Comparison of ENCODE assay signal across 28 cellular contexts in genomic region chr15:67296188-67296587, GRCh38. TPM values are rescaled to one million over a fixed set of nuclear protein-coding genes. Genes with fewer than 3 reads are reported as not detected.
DNase-seq lines count a peak whose midpoint lies in the region; ATAC-seq, FAIRE-seq and TF ChIP-seq lines count a peak whose summit lies in the region.
"Had no signal": no experiment of that assay in that cellular context is flagged by ENCODE, and none has a peak within 500 bp of the region (broad histone marks: within the 10 kb centered on the region; RNA-seq: fewer than 3 reads in every experiment).

No MANE protein-coding gene starts in this region.

- intact Hi-C loops in testis (cut with DNase I; ENCODE audit: low total_unique reads) = no loop called here

- no peaks in the 10 kb centered on the region for H3K23me2 ChIP-seq in H1 (ENCODE audit: low read depth, low read length)

- no peak overlapping the region for H3K4ac ChIP-seq in H1 (replicated peaks; ENCODE audit: insufficient read length, low read depth, low read length)
- H3K4ac ChIP-seq in mesenchymal stem cell (ENCODE audit: low read depth in 1 of 2, low read length in 2 of 2) = no peak overlapping the region

- H4K8ac ChIP-seq in H1 (ENCODE audit: extremely low read depth, insufficient read depth, low read length) (no peak overlapping the region), mesenchymal stem cell (ENCODE audit: low read length) (peak overlapping the region; percentile 27)

- FAIRE-seq in H1 (lab: Jason Lieb, UNC) = peak; percentile 13

- no peak overlapping the region for H3K18ac ChIP-seq in H1 (ENCODE audit: extremely low read depth, low read length)
- no peak overlapping the region for H3K18ac ChIP-seq in mesenchymal stem cell (ENCODE audit: low read depth in 1 of 2, low read length in 2 of 2)

- no peaks in the 10 kb centered on the region for H3K27me3 ChIP-seq in H1 (replicated peaks in 1 of 4; ENCODE audit: control insufficient read depth in 3 of 4, extremely low read depth in 1 of 4, insufficient read depth in 3 of 4, low read length in 3 of 4)
- no peaks in the 10 kb centered on the region for H3K27me3 ChIP-seq in mesenchymal stem cell (ENCODE audit: control insufficient read depth in 1 of 2, insufficient read depth in 1 of 2, low read length in 2 of 2)
- no peaks in the 10 kb centered on the region for H3K27me3 ChIP-seq in testis
- H3K27me3 ChIP-seq: ascending aorta, heart right ventricle, MG63, upper lobe of left lung had no signal

- H2BK5ac ChIP-seq in H1 (ENCODE audit: low read depth, low read length) (no peak overlapping the region), mesenchymal stem cell (ENCODE audit: low read depth, low read length, poor library complexity, severe bottlenecking) (no peak overlapping the region)

- H2AFZ ChIP-seq in H1 (ENCODE audit: low read length) (peak overlapping the region; percentile 40; the same call in 1 of the 2 replicates), mesenchymal stem cell (ENCODE audit: low read depth, low read length) (no peak overlapping the region)

- CTCF ChIA-PET in H1 (lab: Charles Lee; ENCODE audit: partially characterized antibody) = interaction anchor here (0.6 to 12.4 kb wide), 4 partner anchors 12 to 541 kb away, joined by 3 to 125 read pairs (median 4); no protein-coding TSS in a partner anchor

- H2BK120ac ChIP-seq in H1 (replicated peaks; ENCODE audit: low read depth, low read length) (no peak overlapping the region), mesenchymal stem cell (ENCODE audit: low read depth, low read length) (no peak overlapping the region)

- peak; percentile 55 for DNase-seq in ELF-1 (ENCODE audit: low read depth, low spot score)
- peak; percentile 5 for DNase-seq in HT-29 (ENCODE audit: low spot score)
- no peak for DNase-seq in H1 (ENCODE audit: low read depth in 1 of 2, low spot score in 2 of 2)
- DNase-seq in mesenchymal stem cell = no peak
- no peak for DNase-seq in H4 (ENCODE audit: low spot score)
- no peak for DNase-seq in testis
- no peak for DNase-seq in activated CD4-positive, alpha-beta T cell treated with anti-CD3 and anti-CD28 coated beads, Interleukin-2, amount 50 U/mL, for 1 hour
- DNase-seq: activated CD8-positive, alpha-beta memory T cell treated with anti-CD3 and anti-CD28 coated beads for 24 hours; activated effector memory CD4-positive, alpha-beta T cell treated with Interleukin-2 at 50 U/mL for 16 hours; activated naive CD8-positive, alpha-beta T cell treated with anti-CD3 and anti-CD28 coated beads for 36 hours; C1 segment of cervical spinal cord; COR-L47; cortex of kidney; foreskin fibroblast; heart right ventricle; MG63; mucosa of descending colon; NCI-H2081; NCI-H2227 treated with DMSO at 0.1 percent for 48 hours; OCI-M1; right cardiac atrium; SK-N-SH; stimulated activated CD4-positive, alpha-beta T cell treated with anti-CD3 and anti-CD28 coated beads, Interleukin-4, amount 100 ng/mL, for 1 hour; upper lobe of left lung had no signal

- TF ChIP-seq POLR2A in H1 (IDR thresholded peaks at IDR 0.05; ENCODE audit: control extremely low read depth in 1 of 2, low read depth in 2 of 2, low read length in 2 of 2) = no peak
- TF ChIP-seq POLR2A in testis (IDR thresholded peaks at IDR 0.05) = no peak

- H3K4me3 ChIP-seq in H1 (ENCODE audit: extremely low read depth in 1 of 4, insufficient read depth in 2 of 4, low read depth in 3 of 4, low read length in 4 of 4) = no peak overlapping the region
- no peak overlapping the region for H3K4me3 ChIP-seq in mesenchymal stem cell (ENCODE audit: insufficient read depth in 1 of 2, low read depth in 1 of 2, low read length in 2 of 2)
- no peak overlapping the region for H3K4me3 ChIP-seq in testis
- H3K4me3 ChIP-seq: ascending aorta, heart right ventricle, K562, MG63, mucosa of descending colon, upper lobe of left lung had no signal

- H4K91ac ChIP-seq in H1 (replicated peaks; ENCODE audit: insufficient read length, low read length) (no peak overlapping the region), mesenchymal stem cell (ENCODE audit: low read length) (no peak overlapping the region)

- H3K9ac ChIP-seq in H1 (replicated peaks in 1 of 4; ENCODE audit: extremely low read depth in 1 of 4, low read depth in 3 of 4, low read length in 3 of 4) (no peak overlapping the region), mesenchymal stem cell (ENCODE audit: low read length) (no peak overlapping the region)
- H3K9ac ChIP-seq: SK-N-SH had no signal

- no peak overlapping the region for H3K23ac ChIP-seq in H1 (ENCODE audit: insufficient read length)
- no peak overlapping the region for H3K23ac ChIP-seq in mesenchymal stem cell (ENCODE audit: low read length in 2 of 2)

- H3K79me2 ChIP-seq in H1 (ENCODE audit: control insufficient read depth in 1 of 2, insufficient read depth in 2 of 2, low read length in 2 of 2) = no peaks in the 10 kb centered on the region

- no peak for TF ChIP-seq CTCF in H1 (IDR thresholded peaks at IDR 0.05; ENCODE audit: control extremely low read depth in 1 of 3, insufficient read depth in 1 of 3, low read depth in 1 of 3, low read length in 3 of 3)
- no peak for TF ChIP-seq CTCF in testis (IDR thresholded peaks at IDR 0.05)

- 69% methylated on average over 5 of the region's 5 CpGs; no CpG with 5 or more reads in 1 of the 2 experiments for WGBS in H1 (ENCODE audit: extremely low coverage in 1 of 2, insufficient coverage in 1 of 2, insufficient read length in 1 of 2, insufficient replicate concordance in 2 of 2, low coverage in 1 of 2, low lambda C conversion rate in 2 of 2, missing lambda C conversion rate in 1 of 2), 2 experiments
- 77% methylated on average over 5 of the region's 5 CpGs for WGBS in mesenchymal stem cell
- WGBS in testis, 2 donors = 92% methylated on average over 5 of the region's 5 CpGs

- TF ChIP-seq RAD21 in H1 (IDR thresholded peaks at IDR 0.05 in 1 of 2, conservative IDR thresholded peaks at IDR 0.05 in 1 of 2; ENCODE audit: low read depth in 2 of 2, low read length in 2 of 2) = peak in 1 of 2 experiments; percentile 10; a peak in 2 of 4 replicates

- TF ChIP-seq EP300 in H1 (IDR thresholded peaks at IDR 0.05; ENCODE audit: borderline replicate concordance in 1 of 2, low read depth in 2 of 2, low read length in 2 of 2) = no peak

- H3K79me1 ChIP-seq in H1 (ENCODE audit: low read depth, low read length) (no peaks in the 10 kb centered on the region), mesenchymal stem cell (replicated peaks; ENCODE audit: low read length, poor library complexity, severe bottlenecking) (no peaks in the 10 kb centered on the region)

- no peak overlapping the region for H2BK15ac ChIP-seq in H1 (ENCODE audit: low read length)
- no peak overlapping the region for H2BK15ac ChIP-seq in mesenchymal stem cell (ENCODE audit: low read depth, poor library complexity, severe bottlenecking)

- H4K5ac ChIP-seq in H1 (ENCODE audit: insufficient read length, low read depth, low read length) = no peak overlapping the region

- peak overlapping the region in 1 of 2 experiments; percentile 22; a peak in 1 of 4 replicates for H3K4me2 ChIP-seq in H1 (ENCODE audit: insufficient read depth in 1 of 2, low read depth in 2 of 2, low read length in 2 of 2)
- no peak overlapping the region for H3K4me2 ChIP-seq in mesenchymal stem cell (ENCODE audit: low read length, poor library complexity, severe bottlenecking)
- H3K4me2 ChIP-seq: SK-N-SH had no signal

- H4K20me1 ChIP-seq in H1 (replicated peaks in 1 of 2; ENCODE audit: control insufficient read depth in 1 of 2, insufficient read depth in 2 of 2, low read length in 2 of 2) = no peaks in the 10 kb centered on the region

- H3K9me3 ChIP-seq in H1 (ENCODE audit: insufficient read depth in 2 of 2, low read depth in 1 of 2, low read length in 1 of 2) (no peaks in the 10 kb centered on the region), mesenchymal stem cell (ENCODE audit: control insufficient read depth, low read length) (no peaks in the 10 kb centered on the region), testis (no peaks in the 10 kb centered on the region)
- H3K9me3 ChIP-seq: ascending aorta, heart right ventricle, MG63, mucosa of descending colon, SK-N-SH, upper lobe of left lung had no signal

- H3K27ac ChIP-seq in H1 (ENCODE audit: low read depth, low read length) (no peak overlapping the region), mesenchymal stem cell (ENCODE audit: low read length, poor library complexity, severe bottlenecking) (no peak overlapping the region), testis (no peak overlapping the region)
- H3K27ac ChIP-seq: ascending aorta, heart right ventricle, upper lobe of left lung had no signal

- ATAC-seq in GM21528 (IDR thresholded peaks at IDR 0.05; ENCODE audit: low FRiP score, unreplicated experiment) = no peak
- ATAC-seq: esophagus mucosa, heart right ventricle, K562, mucosa of descending colon, right cardiac atrium had no signal

- POLR2A ChIA-PET in H1 (lab: Charles Lee; ENCODE audit: partially characterized antibody) = no interaction called here

- H3K56ac ChIP-seq in H1 (replicated peaks; ENCODE audit: insufficient read length, low read depth, low read length) = no peak overlapping the region

- H2BK20ac ChIP-seq in H1 (ENCODE audit: low read length) = 0 out of 2 replicates have a peak overlapping the region, but pooled peaks have one; percentile 25

- no peak overlapping the region for H2BK12ac ChIP-seq in H1 (ENCODE audit: low read depth, low read length)
- H2BK12ac ChIP-seq in mesenchymal stem cell (ENCODE audit: low read length in 2 of 2) = no peak overlapping the region

- H3K14ac ChIP-seq in H1 (ENCODE audit: insufficient read length) (no peak overlapping the region), mesenchymal stem cell (ENCODE audit: low read length in 2 of 2) (no peak overlapping the region)

- no peaks in the 10 kb centered on the region for H3K36me3 ChIP-seq in H1 (ENCODE audit: control insufficient read depth in 2 of 4, insufficient read depth in 4 of 4, low read length in 3 of 4)
- H3K36me3 ChIP-seq in mesenchymal stem cell (ENCODE audit: control insufficient read depth in 1 of 2, insufficient read depth in 2 of 2, low read depth in 1 of 2, low read length in 2 of 2) = no peaks in the 10 kb centered on the region
- no peaks in the 10 kb centered on the region for H3K36me3 ChIP-seq in testis (ENCODE audit: low read depth, missing control alignments)
- H3K36me3 ChIP-seq: ascending aorta, heart right ventricle, MG63, upper lobe of left lung had no signal

- H3K4me1 ChIP-seq in H1 (replicated peaks in 1 of 4; ENCODE audit: control insufficient read depth in 3 of 4, insufficient read depth in 4 of 4, low read length in 3 of 4) = peaks cover 0 to 6% (median 1%) of the 10 kb centered on the region in 4 experiments; a peak in 3 of 7 replicates
- no peaks in the 10 kb centered on the region for H3K4me1 ChIP-seq in mesenchymal stem cell (ENCODE audit: control insufficient read depth, insufficient read depth, low read depth, low read length)
- no peaks in the 10 kb centered on the region for H3K4me1 ChIP-seq in testis
- H3K4me1 ChIP-seq: ascending aorta, heart right ventricle, upper lobe of left lung had no signal

- H2AK5ac ChIP-seq in H1 (ENCODE audit: low read depth, low read length) (no peak overlapping the region), mesenchymal stem cell (ENCODE audit: low read length, severe bottlenecking) (no peak overlapping the region)

RNA-seq across cellular contexts. Expression of gene IQCH, which starts 41.6 kb away (rescaled TPM):
- total RNA-seq in HT-29 (2014; rRNA removed; shearing (Covaris generic)) = 1.9 and 2.6 TPM in 2 replicates
- 0.88 and 1.9 TPM in 2 replicates for total RNA-seq in H1 (2021; fragmentation: NEBNext Ultra II Directional; extraction: Animal tissue kit (Norgen Biotek cat#: 25700))
- 0.33 and 0.60 TPM in 2 replicates for polyA plus RNA-seq in H1 (2011; rRNA removed)
- 0.66 TPM for polyA plus RNA-seq in H1 (2011; cell fraction: cytosol; rRNA removed)
- 0.90 TPM for polyA plus RNA-seq in H1 (2011; cell fraction: nucleus; rRNA removed)
- 0.79 to 1.3 TPM (median 0.97 TPM) in 4 replicates for polyA plus RNA-seq in H1 (2012, experiment 1 of 2)
- not detected for polyA plus RNA-seq in H1 (2012, experiment 2 of 2)
- polyA plus RNA-seq in H1 (2013, experiment 1 of 2) = 1.4 TPM
- polyA plus RNA-seq in H1 (2013, experiment 2 of 2) = 0.70 TPM
- polyA minus RNA-seq in H1 (2011; rRNA and poly(A)+ RNA removed) = 4.4 and 5.9 TPM in 2 replicates
- polyA minus RNA-seq in H1 (2011; cell fraction: cytosol; rRNA and poly(A)+ RNA removed) = 2.9 TPM
- 7.9 TPM for polyA minus RNA-seq in H1 (2011; cell fraction: nucleus; rRNA and poly(A)+ RNA removed)
- polyA plus RNA-seq in mesenchymal stem cell (2013, experiment 1 of 2) = 0.76 TPM
- polyA plus RNA-seq in mesenchymal stem cell (2013, experiment 2 of 2) = 0.84 TPM
- total RNA-seq in H4 (2014; rRNA removed; shearing (Covaris generic)) = 0.43 and 1.4 TPM in 2 replicates
- 10 to 100 TPM; 23.5 to 42.2 TPM for total RNA-seq in testis
- polyA plus RNA-seq in testis (ENCODE audit: insufficient read depth, low read depth, low replicate concordance) = 31.9 TPM
- total RNA-seq: ascending aorta had no signal

RNA-seq across cellular contexts. Expression of gene AAGAB, which starts 41.7 kb away (rescaled TPM):
- 42.0 and 43.8 TPM in 2 replicates for total RNA-seq in HT-29 (2014; rRNA removed; shearing (Covaris generic))
- total RNA-seq in H1 (2021; fragmentation: NEBNext Ultra II Directional; extraction: Animal tissue kit (Norgen Biotek cat#: 25700)) = 45.9 and 52.7 TPM in 2 replicates
- polyA plus RNA-seq in H1 (2011; rRNA removed) (17.5 and 20.1 TPM in 2 replicates), testis (ENCODE audit: insufficient read depth, low read depth, low replicate concordance) (40.4 TPM)
- 26.3 TPM for polyA plus RNA-seq in H1 (2011; cell fraction: cytosol; rRNA removed)
- 13.0 TPM for polyA plus RNA-seq in H1 (2011; cell fraction: nucleus; rRNA removed)
- 33.1 to 53.2 TPM (median 38.4 TPM) in 4 replicates for polyA plus RNA-seq in H1 (2012, experiment 1 of 2)
- 3.9 TPM for polyA plus RNA-seq in H1 (2012, experiment 2 of 2)
- polyA plus RNA-seq in H1 (2013, experiment 1 of 2) = 18.2 TPM
- 19.1 TPM for polyA plus RNA-seq in H1 (2013, experiment 2 of 2)
- 53.6 and 101 TPM in 2 replicates for polyA minus RNA-seq in H1 (2011; rRNA and poly(A)+ RNA removed)
- 31.7 TPM for polyA minus RNA-seq in H1 (2011; cell fraction: cytosol; rRNA and poly(A)+ RNA removed)
- 44.2 TPM for polyA minus RNA-seq in H1 (2011; cell fraction: nucleus; rRNA and poly(A)+ RNA removed)
- polyA plus RNA-seq in mesenchymal stem cell (2013, experiment 1 of 2) = 24.1 TPM
- 25.7 TPM for polyA plus RNA-seq in mesenchymal stem cell (2013, experiment 2 of 2)
- total RNA-seq in H4 (2014; rRNA removed; shearing (Covaris generic)) = 65.8 and 87.8 TPM in 2 replicates
- total RNA-seq in testis = 10 to 100 TPM; 36.4 to 36.6 TPM

Comparison
In these comparisons a context has a peak if more than half of its experiments do, and no peak if none do; other contexts are left out.
1. DNase-seq: peak in ELF-1 (single experiment) and HT-29 (single experiment); none in H1 (0 of 2), mesenchymal stem cell (single experiment), H4 (single experiment), testis (single experiment) and activated CD4-positive, alpha-beta T cell treated with anti-CD3 and anti-CD28 coated beads, Interleukin-2, amount 50 U/mL, for 1 hour (single experiment).